ENCODE assay signal across 7 cellular contexts in genomic region chr11:113046866-113047265, GRCh38.
"Had no signal": no experiment of that assay in that cellular context is flagged by ENCODE, and none has a peak within 500 bp of the region (broad histone marks: within the 10 kb centered on the region; RNA-seq: fewer than 3 reads in every experiment).

No MANE protein-coding gene starts in this region.

- H3K9me3 ChIP-seq: HAP-1 had no signal

- H3K36me3 ChIP-seq: HAP-1 had no signal

- DNase-seq: H7, IMR-90, KG1 had no signal

- H3K4me3 ChIP-seq: GM23338, HAP-1, K562 had no signal

- H3K4me2 ChIP-seq: GM23338 had no signal

- H3K27ac Mint-ChIP-seq: GM23338 had no signal

- H3K4me1 ChIP-seq: HAP-1 had no signal

- ATAC-seq: GM23338, HCT116, K562 had no signal

- H3K4me3 Mint-ChIP-seq: GM23338 had no signal

- H2AFZ ChIP-seq: GM23338 had no signal
